ENCODE assay signal across 24 cellular contexts in genomic region chr15:77738038-77738370, GRCh38.
"Had no signal": no experiment of that assay in that cellular context is flagged by ENCODE, and none has a peak within 500 bp of the region (broad histone marks: within the 10 kb centered on the region; RNA-seq: fewer than 3 reads in every experiment).

No MANE protein-coding gene starts in this region.

- H3K4me2 ChIP-seq: smooth muscle cell had no signal

- H3K27me3 ChIP-seq: right lobe of liver, uterus had no signal

- DNase-seq: dermis blood vessel endothelial cell; effector memory CD4-positive, alpha-beta T cell; esophagus squamous epithelium; foreskin melanocyte; left ventricle myocardium superior; natural killer cell; right lobe of liver; stimulated activated CD4-positive, alpha-beta T cell treated with anti-CD3 and anti-CD28 coated beads, Interleukin-12 subunit alpha, Interleukin-12 subunit beta, amount 100 ng/mL, for 4 hours; stimulated activated CD4-positive, alpha-beta T cell treated with anti-CD3 and anti-CD28 coated beads, Interleukin-1b, Interleukin-23, amount 100 ng/mL, for 48 hours; stimulated activated CD4-positive, alpha-beta T cell treated with anti-CD3 and anti-CD28 coated beads, Interleukin-4, amount 100 ng/mL, for 1 hour; stimulated activated CD8-positive, alpha-beta memory T cell treated with anti-CD3 and anti-CD28 coated beads, Interleukin-4, amount 100 ng/mL, for 48 hours; stimulated activated naive CD4-positive, alpha-beta T cell; stimulated activated naive CD8-positive, alpha-beta T cell treated with anti-CD3 and anti-CD28 coated beads, Interleukin-15, amount 100 ng/mL, for 72 hours; transverse colon; upper lobe of right lung; uterus had no signal

- H3K9ac ChIP-seq: parathyroid adenoma had no signal

- H3K4me1 ChIP-seq: esophagus squamous epithelium, parathyroid adenoma, right lobe of liver, suprapubic skin, transverse colon, upper lobe of right lung, uterus had no signal

- H3K79me2 ChIP-seq: parathyroid adenoma had no signal

- H3K27ac ChIP-seq: coronary artery, esophagus squamous epithelium, neutrophil, parathyroid adenoma, right lobe of liver, suprapubic skin, transverse colon, upper lobe of right lung, uterus had no signal

- H3K27ac Mint-ChIP-seq: memory B cell, natural killer cell, progenitor cell of endocrine pancreas had no signal

- H3K4me1 Mint-ChIP-seq: memory B cell; natural killer cell; stimulated activated naive CD8-positive, alpha-beta T cell treated with anti-CD3 and anti-CD28 coated beads, Interleukin-15, amount 100 ng/mL, for 72 hours had no signal

- H3K9me3 ChIP-seq: esophagus squamous epithelium, neutrophil, right lobe of liver, suprapubic skin, transverse colon, upper lobe of right lung, uterus had no signal

- ATAC-seq: left ventricle myocardium superior; natural killer cell; right lobe of liver; stimulated activated naive CD8-positive, alpha-beta T cell treated with anti-CD3 and anti-CD28 coated beads, Interleukin-15, amount 100 ng/mL, for 72 hours; upper lobe of right lung had no signal

- H3K36me3 Mint-ChIP-seq: memory B cell, natural killer cell had no signal

- H3K9me3 Mint-ChIP-seq: memory B cell; natural killer cell; stimulated activated naive CD8-positive, alpha-beta T cell treated with anti-CD3 and anti-CD28 coated beads, Interleukin-15, amount 100 ng/mL, for 72 hours had no signal

- H2AFZ ChIP-seq: parathyroid adenoma had no signal

- H3K36me3 ChIP-seq: esophagus squamous epithelium, neutrophil, right lobe of liver, suprapubic skin, transverse colon, upper lobe of right lung, uterus had no signal

- H3K4me3 ChIP-seq: coronary artery, esophagus squamous epithelium, lung, right lobe of liver, smooth muscle cell, suprapubic skin, transverse colon, upper lobe of right lung, uterus had no signal

- H3K4me3 Mint-ChIP-seq: memory B cell; natural killer cell; stimulated activated naive CD8-positive, alpha-beta T cell treated with anti-CD3 and anti-CD28 coated beads, Interleukin-15, amount 100 ng/mL, for 72 hours had no signal
